1 cellular context compared by ENCODE assay signal in the genomic region with DNA sequence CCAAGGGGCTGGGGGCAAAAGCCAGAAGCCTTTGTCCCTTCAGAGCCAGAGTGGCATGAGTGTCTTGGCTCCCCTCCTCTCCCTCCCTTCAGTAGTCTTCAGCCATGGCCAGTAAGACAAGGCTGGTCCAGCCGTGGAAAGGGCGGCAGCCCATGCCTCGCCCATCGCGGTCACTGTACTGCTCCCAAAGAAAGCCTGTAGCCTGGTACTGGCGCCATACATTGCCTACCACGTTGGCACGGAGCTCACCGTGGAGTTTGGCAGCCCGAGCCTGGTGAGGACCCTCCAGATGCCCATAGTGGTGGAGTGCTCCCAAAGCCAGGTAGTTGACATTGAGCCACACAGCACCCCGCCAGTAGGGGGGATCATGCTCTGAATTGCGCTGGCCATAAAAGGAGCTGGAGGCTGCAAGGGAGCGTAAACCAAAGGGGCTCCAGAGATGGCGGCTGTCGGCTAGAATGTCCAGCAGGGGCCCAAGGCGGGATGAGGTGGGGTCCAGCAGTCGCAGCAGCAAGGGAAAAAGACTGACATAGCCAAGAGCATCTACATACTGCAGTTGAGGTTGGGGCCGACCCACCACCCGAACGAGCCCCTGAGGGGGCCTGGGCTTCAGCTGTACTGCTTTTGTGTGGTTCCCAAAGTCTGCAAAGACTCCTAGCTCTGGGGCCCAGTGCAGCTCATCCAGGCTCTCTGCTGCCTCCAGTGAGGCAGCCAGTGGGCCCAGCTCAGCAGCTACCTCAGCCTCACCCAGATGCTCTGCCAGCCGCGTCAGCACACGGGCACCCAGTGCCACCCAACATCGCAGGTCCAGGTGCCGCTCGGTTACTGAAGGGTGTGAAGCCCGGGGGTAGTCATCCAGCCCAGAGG.
TF ChIP-seq lines count a peak whose summit lies in the region.

No MANE protein-coding gene starts in this region.

TF ChIP-seq in K562, 482 proteins besides CTCF, POLR2A, EP300 and RAD21:
- TF ChIP-seq SRF (CRISPR knock-in tag; IDR thresholded peaks at IDR 0.05) = peak in 1 of 2 experiments; percentile 86; a peak in 2 of 4 replicates
- TF ChIP-seq ZNF263 (CRISPR knock-in tag; IDR thresholded peaks at IDR 0.05; ENCODE audit: borderline replicate concordance) = peak; percentile 40; the same call in 1 of the 2 replicates
- TF ChIP-seq ZBTB7A (IDR thresholded peaks at IDR 0.05; ENCODE audit: borderline replicate concordance, control insufficient read depth, low read depth, low read length) = peak; percentile 70; the same call in 1 of the 2 replicates
- peak; percentile 66 for TF ChIP-seq POLR2G (IDR thresholded peaks at IDR 0.05; ENCODE audit: low read depth, low read length)
- 0 out of 2 replicates have a peak, but pooled peaks have one; percentile 3 for TF ChIP-seq POLR2AphosphoS5 (IDR thresholded peaks at IDR 0.05; ENCODE audit: control insufficient read depth, insufficient read depth, low read depth, low read length)
- TF ChIP-seq, protein P1, sequence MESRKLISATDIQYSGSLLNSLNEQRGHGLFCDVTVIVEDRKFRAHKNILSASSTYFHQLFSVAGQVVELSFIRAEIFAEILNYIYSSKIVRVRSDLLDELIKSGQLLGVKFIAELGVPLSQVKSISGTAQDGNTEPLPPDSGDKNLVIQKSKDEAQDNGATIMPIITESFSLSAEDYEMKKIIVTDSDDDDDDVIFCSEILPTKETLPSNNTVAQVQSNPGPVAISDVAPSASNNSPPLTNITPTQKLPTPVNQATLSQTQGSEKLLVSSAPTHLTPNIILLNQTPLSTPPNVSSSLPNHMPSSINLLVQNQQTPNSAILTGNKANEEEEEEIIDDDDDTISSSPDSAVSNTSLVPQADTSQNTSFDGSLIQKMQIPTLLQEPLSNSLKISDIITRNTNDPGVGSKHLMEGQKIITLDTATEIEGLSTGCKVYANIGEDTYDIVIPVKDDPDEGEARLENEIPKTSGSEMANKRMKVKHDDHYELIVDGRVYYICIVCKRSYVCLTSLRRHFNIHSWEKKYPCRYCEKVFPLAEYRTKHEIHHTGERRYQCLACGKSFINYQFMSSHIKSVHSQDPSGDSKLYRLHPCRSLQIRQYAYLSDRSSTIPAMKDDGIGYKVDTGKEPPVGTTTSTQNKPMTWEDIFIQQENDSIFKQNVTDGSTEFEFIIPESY (CRISPR knock-in tag; IDR thresholded peaks at IDR 0.05) = peak; percentile 99
- TF ChIP-seq ERF (CRISPR knock-in tag; IDR thresholded peaks at IDR 0.05) = no peak
- no peak for TF ChIP-seq ELF2 (CRISPR knock-in tag; IDR thresholded peaks at IDR 0.05)
- TF ChIP-seq, protein P2, sequence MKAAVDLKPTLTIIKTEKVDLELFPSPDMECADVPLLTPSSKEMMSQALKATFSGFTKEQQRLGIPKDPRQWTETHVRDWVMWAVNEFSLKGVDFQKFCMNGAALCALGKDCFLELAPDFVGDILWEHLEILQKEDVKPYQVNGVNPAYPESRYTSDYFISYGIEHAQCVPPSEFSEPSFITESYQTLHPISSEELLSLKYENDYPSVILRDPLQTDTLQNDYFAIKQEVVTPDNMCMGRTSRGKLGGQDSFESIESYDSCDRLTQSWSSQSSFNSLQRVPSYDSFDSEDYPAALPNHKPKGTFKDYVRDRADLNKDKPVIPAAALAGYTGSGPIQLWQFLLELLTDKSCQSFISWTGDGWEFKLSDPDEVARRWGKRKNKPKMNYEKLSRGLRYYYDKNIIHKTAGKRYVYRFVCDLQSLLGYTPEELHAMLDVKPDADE (conservative IDR thresholded peaks at IDR 0.05; ENCODE audit: control insufficient read depth, low read depth, low read length) = no peak
- no peak for TF ChIP-seq ZNF431 (CRISPR knock-in tag; IDR thresholded peaks at IDR 0.05)
- TF ChIP-seq, protein P3, sequence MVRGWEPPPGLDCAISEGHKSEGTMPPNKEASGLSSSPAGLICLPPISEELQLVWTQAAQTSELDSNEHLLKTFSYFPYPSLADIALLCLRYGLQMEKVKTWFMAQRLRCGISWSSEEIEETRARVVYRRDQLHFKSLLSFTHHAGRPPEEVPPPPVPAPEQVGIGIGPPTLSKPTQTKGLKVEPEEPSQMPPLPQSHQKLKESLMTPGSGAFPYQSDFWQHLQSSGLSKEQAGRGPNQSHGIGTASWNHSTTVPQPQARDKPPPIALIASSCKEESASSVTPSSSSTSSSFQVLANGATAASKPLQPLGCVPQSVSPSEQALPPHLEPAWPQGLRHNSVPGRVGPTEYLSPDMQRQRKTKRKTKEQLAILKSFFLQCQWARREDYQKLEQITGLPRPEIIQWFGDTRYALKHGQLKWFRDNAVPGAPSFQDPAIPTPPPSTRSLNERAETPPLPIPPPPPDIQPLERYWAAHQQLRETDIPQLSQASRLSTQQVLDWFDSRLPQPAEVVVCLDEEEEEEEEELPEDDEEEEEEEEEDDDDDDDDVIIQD (CRISPR knock-in tag; IDR thresholded peaks at IDR 0.05) = no peak
- TF ChIP-seq, protein P4, sequence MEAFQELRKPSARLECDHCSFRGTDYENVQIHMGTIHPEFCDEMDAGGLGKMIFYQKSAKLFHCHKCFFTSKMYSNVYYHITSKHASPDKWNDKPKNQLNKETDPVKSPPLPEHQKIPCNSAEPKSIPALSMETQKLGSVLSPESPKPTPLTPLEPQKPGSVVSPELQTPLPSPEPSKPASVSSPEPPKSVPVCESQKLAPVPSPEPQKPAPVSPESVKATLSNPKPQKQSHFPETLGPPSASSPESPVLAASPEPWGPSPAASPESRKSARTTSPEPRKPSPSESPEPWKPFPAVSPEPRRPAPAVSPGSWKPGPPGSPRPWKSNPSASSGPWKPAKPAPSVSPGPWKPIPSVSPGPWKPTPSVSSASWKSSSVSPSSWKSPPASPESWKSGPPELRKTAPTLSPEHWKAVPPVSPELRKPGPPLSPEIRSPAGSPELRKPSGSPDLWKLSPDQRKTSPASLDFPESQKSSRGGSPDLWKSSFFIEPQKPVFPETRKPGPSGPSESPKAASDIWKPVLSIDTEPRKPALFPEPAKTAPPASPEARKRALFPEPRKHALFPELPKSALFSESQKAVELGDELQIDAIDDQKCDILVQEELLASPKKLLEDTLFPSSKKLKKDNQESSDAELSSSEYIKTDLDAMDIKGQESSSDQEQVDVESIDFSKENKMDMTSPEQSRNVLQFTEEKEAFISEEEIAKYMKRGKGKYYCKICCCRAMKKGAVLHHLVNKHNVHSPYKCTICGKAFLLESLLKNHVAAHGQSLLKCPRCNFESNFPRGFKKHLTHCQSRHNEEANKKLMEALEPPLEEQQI (IDR thresholded peaks at IDR 0.05) = no peak
- TF ChIP-seq RBFOX2 (IDR thresholded peaks at IDR 0.05; ENCODE audit: low read depth, low read length) = peak; percentile 64
- TF ChIP-seq, protein P5, sequence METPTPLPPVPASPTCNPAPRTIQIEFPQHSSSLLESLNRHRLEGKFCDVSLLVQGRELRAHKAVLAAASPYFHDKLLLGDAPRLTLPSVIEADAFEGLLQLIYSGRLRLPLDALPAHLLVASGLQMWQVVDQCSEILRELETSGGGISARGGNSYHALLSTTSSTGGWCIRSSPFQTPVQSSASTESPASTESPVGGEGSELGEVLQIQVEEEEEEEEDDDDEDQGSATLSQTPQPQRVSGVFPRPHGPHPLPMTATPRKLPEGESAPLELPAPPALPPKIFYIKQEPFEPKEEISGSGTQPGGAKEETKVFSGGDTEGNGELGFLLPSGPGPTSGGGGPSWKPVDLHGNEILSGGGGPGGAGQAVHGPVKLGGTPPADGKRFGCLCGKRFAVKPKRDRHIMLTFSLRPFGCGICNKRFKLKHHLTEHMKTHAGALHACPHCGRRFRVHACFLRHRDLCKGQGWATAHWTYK (CRISPR knock-in tag; IDR thresholded peaks at IDR 0.05) = no peak
